ENCODE assay signal across 1 cellular context in the genomic region with DNA sequence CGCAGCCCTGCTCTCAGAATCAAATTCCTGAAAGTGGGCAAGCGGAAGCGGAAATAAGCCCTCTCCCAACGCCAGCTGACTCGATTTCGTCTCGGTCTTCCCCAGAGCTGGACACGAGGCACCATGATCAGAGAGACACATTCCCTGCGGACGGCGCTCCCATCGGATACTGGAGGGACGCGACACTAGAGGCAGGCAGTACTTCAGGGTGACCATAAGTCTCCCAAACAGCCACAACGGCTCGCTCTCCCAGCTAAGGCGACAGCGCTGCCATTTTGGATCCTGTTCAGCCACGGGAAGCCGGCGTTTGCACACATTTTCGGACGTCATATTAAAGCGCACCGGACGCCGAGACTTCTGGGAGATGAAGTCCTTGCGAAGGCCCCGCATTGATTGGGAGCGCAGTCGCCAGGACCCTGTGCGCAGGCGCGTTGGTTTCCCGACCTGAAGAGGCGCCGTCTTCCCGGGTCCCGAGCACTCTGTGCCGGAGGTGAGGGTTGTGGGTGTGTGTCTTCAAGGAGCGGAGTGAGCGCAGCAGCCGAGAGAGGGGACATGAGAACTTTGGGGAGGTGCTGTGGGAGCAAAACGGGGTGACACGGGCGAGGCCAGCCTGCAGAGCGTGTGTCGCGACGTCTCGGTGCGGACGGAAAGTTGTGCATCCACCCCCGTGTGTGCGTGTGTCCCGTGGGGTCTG.
TF ChIP-seq lines count a peak whose summit lies in the region.

A gene (plus strand): TSS at position 439 of the 694 bp plus-strand sequence. CDS start 10,418 bp downstream, outside the sequence.

TF ChIP-seq in HepG2, 621 proteins besides CTCF, POLR2A, EP300 and RAD21 (continued from another document and continues in another):
- peak; percentile 94; the same call in 1 of the 2 replicates for TF ChIP-seq KLF6 (CRISPR knock-in tag; IDR thresholded peaks at IDR 0.05)
- 0 out of 2 replicates have a peak, but pooled peaks have one; percentile 41 for TF ChIP-seq AHR (CRISPR knock-in tag; IDR thresholded peaks at IDR 0.05)
- TF ChIP-seq, protein P1, sequence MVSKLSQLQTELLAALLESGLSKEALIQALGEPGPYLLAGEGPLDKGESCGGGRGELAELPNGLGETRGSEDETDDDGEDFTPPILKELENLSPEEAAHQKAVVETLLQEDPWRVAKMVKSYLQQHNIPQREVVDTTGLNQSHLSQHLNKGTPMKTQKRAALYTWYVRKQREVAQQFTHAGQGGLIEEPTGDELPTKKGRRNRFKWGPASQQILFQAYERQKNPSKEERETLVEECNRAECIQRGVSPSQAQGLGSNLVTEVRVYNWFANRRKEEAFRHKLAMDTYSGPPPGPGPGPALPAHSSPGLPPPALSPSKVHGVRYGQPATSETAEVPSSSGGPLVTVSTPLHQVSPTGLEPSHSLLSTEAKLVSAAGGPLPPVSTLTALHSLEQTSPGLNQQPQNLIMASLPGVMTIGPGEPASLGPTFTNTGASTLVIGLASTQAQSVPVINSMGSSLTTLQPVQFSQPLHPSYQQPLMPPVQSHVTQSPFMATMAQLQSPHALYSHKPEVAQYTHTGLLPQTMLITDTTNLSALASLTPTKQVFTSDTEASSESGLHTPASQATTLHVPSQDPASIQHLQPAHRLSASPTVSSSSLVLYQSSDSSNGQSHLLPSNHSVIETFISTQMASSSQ (IDR thresholded peaks at IDR 0.05; ENCODE audit: low read depth): no peak
- TF ChIP-seq, protein P1 (CRISPR knock-in tag; IDR thresholded peaks at IDR 0.05; ENCODE audit: borderline replicate concordance): peak; percentile 76; the same call in 1 of the 2 replicates
- peak; percentile 82; the same call in 1 of the 2 replicates for TF ChIP-seq ESRRA (CRISPR knock-in tag; IDR thresholded peaks at IDR 0.05; ENCODE audit: low read depth)
- no peak for TF ChIP-seq PCBP2 (optimal IDR thresholded peaks at IDR 0.05; ENCODE audit: low read depth, low read length, poor library complexity, severe bottlenecking)
- TF ChIP-seq NFKBIZ (CRISPR knock-in tag; IDR thresholded peaks at IDR 0.05): peak; percentile 39; the same call in 1 of the 2 replicates
- no peak for TF ChIP-seq ZNF432 (CRISPR knock-in tag; IDR thresholded peaks at IDR 0.05; ENCODE audit: borderline replicate concordance)
- peak; percentile 98 for TF ChIP-seq DMAP1 (CRISPR knock-in tag; IDR thresholded peaks at IDR 0.05)
- TF ChIP-seq, protein P2, sequence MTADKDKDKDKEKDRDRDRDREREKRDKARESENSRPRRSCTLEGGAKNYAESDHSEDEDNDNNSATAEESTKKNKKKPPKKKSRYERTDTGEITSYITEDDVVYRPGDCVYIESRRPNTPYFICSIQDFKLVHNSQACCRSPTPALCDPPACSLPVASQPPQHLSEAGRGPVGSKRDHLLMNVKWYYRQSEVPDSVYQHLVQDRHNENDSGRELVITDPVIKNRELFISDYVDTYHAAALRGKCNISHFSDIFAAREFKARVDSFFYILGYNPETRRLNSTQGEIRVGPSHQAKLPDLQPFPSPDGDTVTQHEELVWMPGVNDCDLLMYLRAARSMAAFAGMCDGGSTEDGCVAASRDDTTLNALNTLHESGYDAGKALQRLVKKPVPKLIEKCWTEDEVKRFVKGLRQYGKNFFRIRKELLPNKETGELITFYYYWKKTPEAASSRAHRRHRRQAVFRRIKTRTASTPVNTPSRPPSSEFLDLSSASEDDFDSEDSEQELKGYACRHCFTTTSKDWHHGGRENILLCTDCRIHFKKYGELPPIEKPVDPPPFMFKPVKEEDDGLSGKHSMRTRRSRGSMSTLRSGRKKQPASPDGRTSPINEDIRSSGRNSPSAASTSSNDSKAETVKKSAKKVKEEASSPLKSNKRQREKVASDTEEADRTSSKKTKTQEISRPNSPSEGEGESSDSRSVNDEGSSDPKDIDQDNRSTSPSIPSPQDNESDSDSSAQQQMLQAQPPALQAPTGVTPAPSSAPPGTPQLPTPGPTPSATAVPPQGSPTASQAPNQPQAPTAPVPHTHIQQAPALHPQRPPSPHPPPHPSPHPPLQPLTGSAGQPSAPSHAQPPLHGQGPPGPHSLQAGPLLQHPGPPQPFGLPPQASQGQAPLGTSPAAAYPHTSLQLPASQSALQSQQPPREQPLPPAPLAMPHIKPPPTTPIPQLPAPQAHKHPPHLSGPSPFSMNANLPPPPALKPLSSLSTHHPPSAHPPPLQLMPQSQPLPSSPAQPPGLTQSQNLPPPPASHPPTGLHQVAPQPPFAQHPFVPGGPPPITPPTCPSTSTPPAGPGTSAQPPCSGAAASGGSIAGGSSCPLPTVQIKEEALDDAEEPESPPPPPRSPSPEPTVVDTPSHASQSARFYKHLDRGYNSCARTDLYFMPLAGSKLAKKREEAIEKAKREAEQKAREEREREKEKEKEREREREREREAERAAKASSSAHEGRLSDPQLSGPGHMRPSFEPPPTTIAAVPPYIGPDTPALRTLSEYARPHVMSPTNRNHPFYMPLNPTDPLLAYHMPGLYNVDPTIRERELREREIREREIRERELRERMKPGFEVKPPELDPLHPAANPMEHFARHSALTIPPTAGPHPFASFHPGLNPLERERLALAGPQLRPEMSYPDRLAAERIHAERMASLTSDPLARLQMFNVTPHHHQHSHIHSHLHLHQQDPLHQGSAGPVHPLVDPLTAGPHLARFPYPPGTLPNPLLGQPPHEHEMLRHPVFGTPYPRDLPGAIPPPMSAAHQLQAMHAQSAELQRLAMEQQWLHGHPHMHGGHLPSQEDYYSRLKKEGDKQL (CRISPR knock-in tag; IDR thresholded peaks at IDR 0.05; ENCODE audit: low read depth): no peak; the same call in 1 of the 2 replicates
- TF ChIP-seq ZNF460 (CRISPR knock-in tag; IDR thresholded peaks at IDR 0.05; ENCODE audit: borderline replicate concordance): no peak
- peak; percentile 87; the same call in 1 of the 2 replicates for TF ChIP-seq PHF21A (CRISPR knock-in tag; IDR thresholded peaks at IDR 0.05)
- no peak; the same call in 1 of the 2 replicates for TF ChIP-seq ZNF235 (CRISPR knock-in tag; IDR thresholded peaks at IDR 0.05; ENCODE audit: borderline replicate concordance)
- TF ChIP-seq, protein P3, sequence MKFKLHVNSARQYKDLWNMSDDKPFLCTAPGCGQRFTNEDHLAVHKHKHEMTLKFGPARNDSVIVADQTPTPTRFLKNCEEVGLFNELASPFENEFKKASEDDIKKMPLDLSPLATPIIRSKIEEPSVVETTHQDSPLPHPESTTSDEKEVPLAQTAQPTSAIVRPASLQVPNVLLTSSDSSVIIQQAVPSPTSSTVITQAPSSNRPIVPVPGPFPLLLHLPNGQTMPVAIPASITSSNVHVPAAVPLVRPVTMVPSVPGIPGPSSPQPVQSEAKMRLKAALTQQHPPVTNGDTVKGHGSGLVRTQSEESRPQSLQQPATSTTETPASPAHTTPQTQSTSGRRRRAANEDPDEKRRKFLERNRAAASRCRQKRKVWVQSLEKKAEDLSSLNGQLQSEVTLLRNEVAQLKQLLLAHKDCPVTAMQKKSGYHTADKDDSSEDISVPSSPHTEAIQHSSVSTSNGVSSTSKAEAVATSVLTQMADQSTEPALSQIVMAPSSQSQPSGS (CRISPR knock-in tag; IDR thresholded peaks at IDR 0.05): peak; percentile 86
- TF ChIP-seq ZNF343 (CRISPR knock-in tag; IDR thresholded peaks at IDR 0.05): peak; percentile 69; the same call in 1 of the 2 replicates
- no peak; the same call in none of the 2 replicates for TF ChIP-seq KLF11 (CRISPR knock-in tag; IDR thresholded peaks at IDR 0.05)
- TF ChIP-seq AKAP8 (CRISPR knock-in tag; IDR thresholded peaks at IDR 0.05): peak; percentile 94
- TF ChIP-seq FOXA3 (CRISPR knock-in tag; IDR thresholded peaks at IDR 0.05): peak; percentile 70
- TF ChIP-seq ZNF841 (CRISPR knock-in tag; IDR thresholded peaks at IDR 0.05; ENCODE audit: borderline replicate concordance): 0 out of 2 replicates have a peak, but pooled peaks have one; percentile 29
- no peak for TF ChIP-seq ZBTB8A (CRISPR knock-in tag; IDR thresholded peaks at IDR 0.05; ENCODE audit: borderline replicate concordance, low read depth)
- no peak for TF ChIP-seq TRIM24 (CRISPR knock-in tag; IDR thresholded peaks at IDR 0.05)
- TF ChIP-seq ZNF672 (CRISPR knock-in tag; IDR thresholded peaks at IDR 0.05): no peak
- TF ChIP-seq, protein P4, sequence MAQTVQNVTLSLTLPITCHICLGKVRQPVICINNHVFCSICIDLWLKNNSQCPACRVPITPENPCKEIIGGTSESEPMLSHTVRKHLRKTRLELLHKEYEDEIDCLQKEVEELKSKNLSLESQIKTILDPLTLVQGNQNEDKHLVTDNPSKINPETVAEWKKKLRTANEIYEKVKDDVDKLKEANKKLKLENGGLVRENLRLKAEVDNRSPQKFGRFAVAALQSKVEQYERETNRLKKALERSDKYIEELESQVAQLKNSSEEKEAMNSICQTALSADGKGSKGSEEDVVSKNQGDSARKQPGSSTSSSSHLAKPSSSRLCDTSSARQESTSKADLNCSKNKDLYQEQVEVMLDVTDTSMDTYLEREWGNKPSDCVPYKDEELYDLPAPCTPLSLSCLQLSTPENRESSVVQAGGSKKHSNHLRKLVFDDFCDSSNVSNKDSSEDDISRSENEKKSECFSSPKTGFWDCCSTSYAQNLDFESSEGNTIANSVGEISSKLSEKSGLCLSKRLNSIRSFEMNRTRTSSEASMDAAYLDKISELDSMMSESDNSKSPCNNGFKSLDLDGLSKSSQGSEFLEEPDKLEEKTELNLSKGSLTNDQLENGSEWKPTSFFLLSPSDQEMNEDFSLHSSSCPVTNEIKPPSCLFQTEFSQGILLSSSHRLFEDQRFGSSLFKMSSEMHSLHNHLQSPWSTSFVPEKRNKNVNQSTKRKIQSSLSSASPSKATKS (CRISPR knock-in tag; IDR thresholded peaks at IDR 0.05): 0 out of 2 replicates have a peak, but pooled peaks have one; percentile 3
- peak; percentile 76 for TF ChIP-seq ZBTB38 (CRISPR knock-in tag; IDR thresholded peaks at IDR 0.05)
- TF ChIP-seq, protein P5, sequence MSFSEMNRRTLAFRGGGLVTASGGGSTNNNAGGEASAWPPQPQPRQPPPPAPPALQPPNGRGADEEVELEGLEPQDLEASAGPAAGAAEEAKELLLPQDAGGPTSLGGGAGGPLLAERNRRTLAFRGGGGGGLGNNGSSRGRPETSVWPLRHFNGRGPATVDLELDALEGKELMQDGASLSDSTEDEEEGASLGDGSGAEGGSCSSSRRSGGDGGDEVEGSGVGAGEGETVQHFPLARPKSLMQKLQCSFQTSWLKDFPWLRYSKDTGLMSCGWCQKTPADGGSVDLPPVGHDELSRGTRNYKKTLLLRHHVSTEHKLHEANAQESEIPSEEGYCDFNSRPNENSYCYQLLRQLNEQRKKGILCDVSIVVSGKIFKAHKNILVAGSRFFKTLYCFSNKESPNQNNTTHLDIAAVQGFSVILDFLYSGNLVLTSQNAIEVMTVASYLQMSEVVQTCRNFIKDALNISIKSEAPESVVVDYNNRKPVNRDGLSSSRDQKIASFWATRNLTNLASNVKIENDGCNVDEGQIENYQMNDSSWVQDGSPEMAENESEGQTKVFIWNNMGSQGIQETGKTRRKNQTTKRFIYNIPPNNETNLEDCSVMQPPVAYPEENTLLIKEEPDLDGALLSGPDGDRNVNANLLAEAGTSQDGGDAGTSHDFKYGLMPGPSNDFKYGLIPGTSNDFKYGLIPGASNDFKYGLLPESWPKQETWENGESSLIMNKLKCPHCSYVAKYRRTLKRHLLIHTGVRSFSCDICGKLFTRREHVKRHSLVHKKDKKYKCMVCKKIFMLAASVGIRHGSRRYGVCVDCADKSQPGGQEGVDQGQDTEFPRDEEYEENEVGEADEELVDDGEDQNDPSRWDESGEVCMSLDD (CRISPR knock-in tag; IDR thresholded peaks at IDR 0.05; ENCODE audit: borderline replicate concordance): no peak
- TF ChIP-seq, protein P6, sequence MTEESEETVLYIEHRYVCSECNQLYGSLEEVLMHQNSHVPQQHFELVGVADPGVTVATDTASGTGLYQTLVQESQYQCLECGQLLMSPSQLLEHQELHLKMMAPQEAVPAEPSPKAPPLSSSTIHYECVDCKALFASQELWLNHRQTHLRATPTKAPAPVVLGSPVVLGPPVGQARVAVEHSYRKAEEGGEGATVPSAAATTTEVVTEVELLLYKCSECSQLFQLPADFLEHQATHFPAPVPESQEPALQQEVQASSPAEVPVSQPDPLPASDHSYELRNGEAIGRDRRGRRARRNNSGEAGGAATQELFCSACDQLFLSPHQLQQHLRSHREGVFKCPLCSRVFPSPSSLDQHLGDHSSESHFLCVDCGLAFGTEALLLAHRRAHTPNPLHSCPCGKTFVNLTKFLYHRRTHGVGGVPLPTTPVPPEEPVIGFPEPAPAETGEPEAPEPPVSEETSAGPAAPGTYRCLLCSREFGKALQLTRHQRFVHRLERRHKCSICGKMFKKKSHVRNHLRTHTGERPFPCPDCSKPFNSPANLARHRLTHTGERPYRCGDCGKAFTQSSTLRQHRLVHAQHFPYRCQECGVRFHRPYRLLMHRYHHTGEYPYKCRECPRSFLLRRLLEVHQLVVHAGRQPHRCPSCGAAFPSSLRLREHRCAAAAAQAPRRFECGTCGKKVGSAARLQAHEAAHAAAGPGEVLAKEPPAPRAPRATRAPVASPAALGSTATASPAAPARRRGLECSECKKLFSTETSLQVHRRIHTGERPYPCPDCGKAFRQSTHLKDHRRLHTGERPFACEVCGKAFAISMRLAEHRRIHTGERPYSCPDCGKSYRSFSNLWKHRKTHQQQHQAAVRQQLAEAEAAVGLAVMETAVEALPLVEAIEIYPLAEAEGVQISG (CRISPR knock-in tag; IDR thresholded peaks at IDR 0.05): peak; percentile 97
- TF ChIP-seq NRL (CRISPR knock-in tag; IDR thresholded peaks at IDR 0.05; ENCODE audit: borderline replicate concordance): peak; percentile 87; the same call in 1 of the 2 replicates
- peak; percentile 98 for TF ChIP-seq YY1 (IDR thresholded peaks at IDR 0.05; ENCODE audit: insufficient read depth, insufficient replicate concordance, low read depth, low read length)
- no peak; the same call in 1 of the 2 replicates for TF ChIP-seq ZMAT3 (CRISPR knock-in tag; conservative IDR thresholded peaks at IDR 0.05)
- TF ChIP-seq, protein P7, sequence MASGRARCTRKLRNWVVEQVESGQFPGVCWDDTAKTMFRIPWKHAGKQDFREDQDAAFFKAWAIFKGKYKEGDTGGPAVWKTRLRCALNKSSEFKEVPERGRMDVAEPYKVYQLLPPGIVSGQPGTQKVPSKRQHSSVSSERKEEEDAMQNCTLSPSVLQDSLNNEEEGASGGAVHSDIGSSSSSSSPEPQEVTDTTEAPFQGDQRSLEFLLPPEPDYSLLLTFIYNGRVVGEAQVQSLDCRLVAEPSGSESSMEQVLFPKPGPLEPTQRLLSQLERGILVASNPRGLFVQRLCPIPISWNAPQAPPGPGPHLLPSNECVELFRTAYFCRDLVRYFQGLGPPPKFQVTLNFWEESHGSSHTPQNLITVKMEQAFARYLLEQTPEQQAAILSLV (CRISPR knock-in tag; IDR thresholded peaks at IDR 0.05; ENCODE audit: borderline replicate concordance): peak; percentile 97
- no peak for TF ChIP-seq ZNF207 (IDR thresholded peaks at IDR 0.05; ENCODE audit: borderline replicate concordance)
